In the genomic region with DNA sequence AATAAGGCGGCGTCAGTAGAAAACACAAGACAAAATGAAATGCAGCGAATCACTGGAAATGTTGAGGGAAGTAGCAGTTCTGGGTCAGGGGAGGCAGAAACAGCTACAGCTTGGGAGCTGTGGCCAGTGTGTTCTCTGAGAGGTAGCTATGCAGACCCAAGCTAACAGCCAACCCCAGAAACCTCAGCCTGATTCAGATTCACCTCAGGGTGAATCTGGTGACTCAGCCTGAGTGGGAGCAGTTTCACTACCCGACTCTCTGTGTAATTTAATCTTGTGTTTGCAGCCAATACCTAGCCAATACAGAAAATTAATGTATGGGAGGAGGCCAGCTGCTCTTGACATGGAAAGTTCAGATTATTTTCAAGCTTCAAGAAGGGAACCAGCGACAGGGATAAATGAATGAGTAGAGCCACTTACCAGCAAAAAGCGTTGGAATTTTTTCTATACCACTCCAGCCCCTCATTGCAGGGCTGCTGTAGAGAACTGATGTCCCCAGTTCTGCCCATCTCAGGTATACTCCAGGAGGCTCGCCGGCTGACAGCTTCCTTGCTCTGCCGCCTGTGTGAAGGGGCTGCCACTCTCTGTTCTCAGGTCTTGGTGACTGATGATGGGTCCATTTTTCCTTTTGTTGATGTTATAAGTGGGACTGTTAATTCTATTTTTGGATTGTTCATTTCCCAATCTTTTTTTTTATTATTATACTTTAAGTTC, we compare ENCODE assay signal across 8 cellular contexts. TPM values are rescaled to one million over a fixed set of nuclear protein-coding genes. Genes with fewer than 3 reads are reported as not detected.
A peak's percentile ranks its signal among the peaks of the same experiment; 100 is the strongest.
DNase-seq lines count a peak whose midpoint lies in the region; ATAC-seq, FAIRE-seq and TF ChIP-seq lines count a peak whose summit lies in the region.

No MANE protein-coding gene starts in this region.

- TF ChIP-seq CTCF in IMR-90 (conservative IDR thresholded peaks at IDR 0.05; ENCODE audit: low read depth, low read length), result no peak
- no peak for TF ChIP-seq CTCF in omental fat pad (IDR thresholded peaks at IDR 0.05)
- TF ChIP-seq CTCF in Peyer's patch (IDR thresholded peaks at IDR 0.05), result no peak

- WGBS in IMR-90 (ENCODE audit: extremely low coverage in 2 of 2, insufficient read length in 1 of 2), 2 experiments, result 20% methylated on average over 1 of the region's 9 CpGs; no CpG with 5 or more reads in 1 of the 2 experiments

- H3K9me3 ChIP-seq in IMR-90 (ENCODE audit: control insufficient read depth, insufficient read depth, low read length), result peaks cover 5% of the 10 kb centered on the region
- H3K9me3 ChIP-seq in Peyer's patch, result no peaks in the 10 kb centered on the region

- H3K9ac ChIP-seq in IMR-90 (ENCODE audit: low read depth, low read length), result no peak overlapping the region

- H3K27ac ChIP-seq in IMR-90 (ENCODE audit: insufficient read depth, low read length) (no peak overlapping the region), Peyer's patch (no peak overlapping the region)

- dilution Hi-C loops in IMR-90 (cut with HindIII; ENCODE audit: low sequenced_read_pairs, unreplicated experiment), result no loop called here

- peaks cover 3% of the 10 kb centered on the region; the same call in 1 of the 2 replicates for H3K4me1 ChIP-seq in IMR-90 (ENCODE audit: control insufficient read depth, insufficient read depth, low read length)
- no peaks in the 10 kb centered on the region for H3K4me1 ChIP-seq in Peyer's patch

- ATAC-seq in IMR-90 (ENCODE audit: low read depth), result peak; percentile 98
- peak; percentile 54 for ATAC-seq in activated naive CD8-positive, alpha-beta T cell treated with anti-CD3 and anti-CD28 coated beads, Interleukin-2, amount 10 ng/mL, durations not matched to agents 7 days and 5 days (ENCODE audit: low read depth)
- peak; percentile 90 for ATAC-seq in omental fat pad (ENCODE audit: low FRiP score)
- ATAC-seq in GM21825 (IDR thresholded peaks at IDR 0.05; ENCODE audit: unreplicated experiment), result no peak

- H3K27me3 ChIP-seq in IMR-90 (ENCODE audit: control insufficient read depth, insufficient read depth, low read length), result peaks cover 48% of the 10 kb centered on the region
- no peaks in the 10 kb centered on the region for H3K27me3 ChIP-seq in Peyer's patch

- H3K56ac ChIP-seq in IMR-90 (ENCODE audit: extremely low read depth, insufficient read depth, low read length), result no peak overlapping the region

- no peaks in the 10 kb centered on the region for H3K36me3 ChIP-seq in IMR-90 (ENCODE audit: control insufficient read depth, insufficient read depth, low read length)
- H3K36me3 ChIP-seq in Peyer's patch, result no peaks in the 10 kb centered on the region

- H3K79me1 ChIP-seq in IMR-90 (ENCODE audit: low read depth in 1 of 2, low read length in 2 of 2), result no peaks in the 10 kb centered on the region

- TF ChIP-seq RAD21 in IMR-90 (IDR thresholded peaks at IDR 0.05; ENCODE audit: low read length), result no peak

- POLR2A ChIA-PET in IMR-90 (lab: Charles Lee; ENCODE audit: unreplicated experiment), result no interaction called here
- POLR2A ChIA-PET in activated naive CD8-positive, alpha-beta T cell treated with anti-CD3 and anti-CD28 coated beads, Interleukin-2, amount 10 ng/mL, durations not matched to agents 7 days and 5 days (lab: Charles Lee), result no interaction called here

- H3K14ac ChIP-seq in IMR-90 (replicated peaks; ENCODE audit: low read depth, low read length), result no peak overlapping the region

- H2BK120ac ChIP-seq in IMR-90 (ENCODE audit: low read depth, low read length), result no peak overlapping the region

- CTCF ChIA-PET in IMR-90 (lab: Yijun Ruan, JAX), result no interaction called here

- H3K4me3 ChIP-seq in IMR-90 (ENCODE audit: insufficient read depth, low read depth, low read length) (no peak overlapping the region), Peyer's patch (no peak overlapping the region)

- no peak overlapping the region for H4K5ac ChIP-seq in IMR-90 (ENCODE audit: low read depth, low read length)

- no peaks in the 10 kb centered on the region for H3K9me1 ChIP-seq in IMR-90 (ENCODE audit: insufficient read depth, low read length)

- H4K8ac ChIP-seq in IMR-90 (ENCODE audit: low read depth in 2 of 2, low read length in 2 of 2), result no peak overlapping the region

- H4K20me1 ChIP-seq in IMR-90 (ENCODE audit: insufficient read depth, low read length), result no peaks in the 10 kb centered on the region

- no peak overlapping the region for H2BK5ac ChIP-seq in IMR-90 (ENCODE audit: low read depth, low read length, poor library complexity, severe bottlenecking)

- intact Hi-C loops in IMR-90 (cut with micrococcal nuclease), result loop anchor here (10.0 kb wide), 1 partner anchor 439 kb away; no protein-coding TSS in a partner anchor

- H3K4ac ChIP-seq in IMR-90 (ENCODE audit: low read depth, low read length), result no peak overlapping the region

- no peak overlapping the region for H3K4me3 Mint-ChIP-seq in activated naive CD8-positive, alpha-beta T cell treated with anti-CD3 and anti-CD28 coated beads, Interleukin-2, amount 10 ng/mL, durations not matched to agents 7 days and 5 days

- no peak overlapping the region for H4K91ac ChIP-seq in IMR-90 (ENCODE audit: insufficient read depth, low read depth, low read length)

- FAIRE-seq in GM12892 (lab: Jason Lieb, UNC), result peak; percentile 71

- H2AK5ac ChIP-seq in IMR-90 (ENCODE audit: low read depth, low read length), result no peak overlapping the region

- DNase-seq in GM12892 (ENCODE audit: insufficient read length) (peak; percentile 23), IMR-90 (peak; percentile 81), omental fat pad (ENCODE audit: low spot score) (no peak), activated gamma-delta T cell treated with Interleukin-2 at 50 U/mL for 16 hours (no peak), UCSD-AML1 (lab: John Stamatoyannopoulos, UW; ENCODE audit: unreplicated experiment) (no peak), Peyer's patch (no peak)
- DNase-seq in activated naive CD8-positive, alpha-beta T cell treated with anti-CD3 and anti-CD28 coated beads, Interleukin-2, amount 10 ng/mL, durations not matched to agents 7 days and 5 days, result no peak

- in situ Hi-C loops in IMR-90 (cut with MboI; ENCODE audit: low sequenced_read_pairs), result no loop called here

- no peak overlapping the region for H3K18ac ChIP-seq in IMR-90 (ENCODE audit: low read depth, low read length)

- no peak overlapping the region for H2BK15ac ChIP-seq in IMR-90 (ENCODE audit: low read depth, low read length)

- H3K9me3 Mint-ChIP-seq in activated naive CD8-positive, alpha-beta T cell treated with anti-CD3 and anti-CD28 coated beads, Interleukin-2, amount 10 ng/mL, durations not matched to agents 7 days and 5 days, result no peaks in the 10 kb centered on the region

- no peak overlapping the region for H2BK20ac ChIP-seq in IMR-90 (ENCODE audit: low read depth, low read length)

- H3K36me3 Mint-ChIP-seq in activated naive CD8-positive, alpha-beta T cell treated with anti-CD3 and anti-CD28 coated beads, Interleukin-2, amount 10 ng/mL, durations not matched to agents 7 days and 5 days, result no peaks in the 10 kb centered on the region

- H2AK9ac ChIP-seq in IMR-90 (replicated peaks; ENCODE audit: low read depth, low read length, poor library complexity), result no peak overlapping the region

- no peak overlapping the region for H3K23ac ChIP-seq in IMR-90 (ENCODE audit: low read depth, low read length)

- peaks cover 42% of the 10 kb centered on the region for H3K27me3 Mint-ChIP-seq in activated naive CD8-positive, alpha-beta T cell treated with anti-CD3 and anti-CD28 coated beads, Interleukin-2, amount 10 ng/mL, durations not matched to agents 7 days and 5 days

- H2AFZ ChIP-seq in IMR-90 (replicated peaks; ENCODE audit: low read length, poor library complexity), result peak overlapping the region; percentile 25

- TF ChIP-seq POLR2A in GM12892 (IDR thresholded peaks at IDR 0.05; ENCODE audit: low read depth, low read length), result no peak
- TF ChIP-seq POLR2A in IMR-90 (IDR thresholded peaks at IDR 0.05; ENCODE audit: low read depth, low read length), result no peak
- TF ChIP-seq POLR2A in Peyer's patch (IDR thresholded peaks at IDR 0.05), result no peak

- peaks cover 4% of the 10 kb centered on the region for H3K4me1 Mint-ChIP-seq in activated naive CD8-positive, alpha-beta T cell treated with anti-CD3 and anti-CD28 coated beads, Interleukin-2, amount 10 ng/mL, durations not matched to agents 7 days and 5 days

- no TSS peak for BruUV-seq in IMR-90 (replicated peaks; lab: Mats Ljungman, UMichigan)

- H3K4me2 ChIP-seq in IMR-90 (ENCODE audit: low read depth, low read length), result no peak overlapping the region

- no peak overlapping the region for H3K27ac Mint-ChIP-seq in activated naive CD8-positive, alpha-beta T cell treated with anti-CD3 and anti-CD28 coated beads, Interleukin-2, amount 10 ng/mL, durations not matched to agents 7 days and 5 days

TF ChIP-seq in IMR-90, 13 proteins besides CTCF, POLR2A, EP300 and RAD21 (continues in another document):
- TF ChIP-seq, protein P1, sequence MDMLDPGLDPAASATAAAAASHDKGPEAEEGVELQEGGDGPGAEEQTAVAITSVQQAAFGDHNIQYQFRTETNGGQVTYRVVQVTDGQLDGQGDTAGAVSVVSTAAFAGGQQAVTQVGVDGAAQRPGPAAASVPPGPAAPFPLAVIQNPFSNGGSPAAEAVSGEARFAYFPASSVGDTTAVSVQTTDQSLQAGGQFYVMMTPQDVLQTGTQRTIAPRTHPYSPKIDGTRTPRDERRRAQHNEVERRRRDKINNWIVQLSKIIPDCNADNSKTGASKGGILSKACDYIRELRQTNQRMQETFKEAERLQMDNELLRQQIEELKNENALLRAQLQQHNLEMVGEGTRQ (IDR thresholded peaks at IDR 0.05; ENCODE audit: low read depth, low read length), result no peak
- TF ChIP-seq FOS (IDR thresholded peaks at IDR 0.05; ENCODE audit: low read depth, low read length) (no peak), CEBPB (IDR thresholded peaks at IDR 0.05; ENCODE audit: low read depth, low read length) (no peak), RCOR1 (IDR thresholded peaks at IDR 0.05; ENCODE audit: insufficient replicate concordance, low read length) (no peak), MAZ (IDR thresholded peaks at IDR 0.05; ENCODE audit: borderline replicate concordance, low read depth, low read length) (no peak)

RNA-seq across cellular contexts. Expression of gene IGFL3, which starts 8.9 kb away (rescaled TPM):
- not detected for polyA plus RNA-seq in GM12892 (2012; ENCODE audit: missing spikeins)
- not detected in 2 replicates for total RNA-seq in IMR-90 (2012; rRNA removed)
- not detected in 2 replicates for polyA plus RNA-seq in IMR-90 (2012; rRNA removed)
- polyA plus RNA-seq in IMR-90 (2012; cell fraction: cytosol; rRNA removed), result 0.38 TPM in 1 of 2 replicates, not detected in the other
- polyA plus RNA-seq in IMR-90 (2012; cell fraction: nucleus; rRNA removed; ENCODE audit: low replicate concordance), result not detected in 2 replicates
- not detected for total RNA-seq in activated naive CD8-positive, alpha-beta T cell treated with anti-CD3 and anti-CD28 coated beads, Interleukin-2, amount 10 ng/mL, durations not matched to agents 7 days and 5 days
- not detected for total RNA-seq in omental fat pad
- not detected for total RNA-seq in Peyer's patch

RNA-seq across cellular contexts. Expression of gene IGFL2, which starts 32.5 kb away (rescaled TPM):
- polyA plus RNA-seq in GM12892 (2012; ENCODE audit: missing spikeins), result not detected
- total RNA-seq in IMR-90 (2012; rRNA removed), result not detected in 2 replicates
- polyA plus RNA-seq in IMR-90 (2012; rRNA removed), result not detected in 2 replicates
- polyA plus RNA-seq in IMR-90 (2012; cell fraction: cytosol; rRNA removed), result not detected in 2 replicates
- polyA plus RNA-seq in IMR-90 (2012; cell fraction: nucleus; rRNA removed; ENCODE audit: low replicate concordance), result not detected in 2 replicates
- total RNA-seq in activated naive CD8-positive, alpha-beta T cell treated with anti-CD3 and anti-CD28 coated beads, Interleukin-2, amount 10 ng/mL, durations not matched to agents 7 days and 5 days, result not detected
- 1 to 10 TPM in 1 of 4 donors, under 1 TPM in 1, not detected in 2; 0.84 to 1.5 TPM for total RNA-seq in omental fat pad
- not detected for total RNA-seq in Peyer's patch

Comparison
In these comparisons a context has a peak if more than half of its experiments do, and no peak if none do; other contexts are left out.
1. DNase-seq: peak in GM12892 (single experiment) and IMR-90 (single experiment); none in activated naive CD8-positive, alpha-beta T cell treated with anti-CD3 and anti-CD28 coated beads, Interleukin-2, amount 10 ng/mL, durations not matched to agents 7 days and 5 days (single experiment), omental fat pad (single experiment), activated gamma-delta T cell treated with Interleukin-2 at 50 U/mL for 16 hours (single experiment), UCSD-AML1 (single experiment) and Peyer's patch (0 of 3).